Comparison of ENCODE assay signal across 21 cellular contexts in genomic region chr3:33474895-33475294, GRCh38. TPM values are rescaled to one million over a fixed set of nuclear protein-coding genes. Genes with fewer than 3 reads are reported as not detected.
DNase-seq lines count a peak whose midpoint lies in the region; ATAC-seq, FAIRE-seq and TF ChIP-seq lines count a peak whose summit lies in the region.
"Had no signal": no experiment of that assay in that cellular context is flagged by ENCODE, and none has a peak within 500 bp of the region (broad histone marks: within the 10 kb centered on the region; RNA-seq: fewer than 3 reads in every experiment).

No MANE protein-coding gene starts in this region.

- H4K20me1 ChIP-seq in mammary epithelial cell (ENCODE audit: insufficient read depth, low read length), result no peaks in the 10 kb centered on the region
- H4K20me1 ChIP-seq in K562 (replicated peaks; ENCODE audit: control insufficient read depth, insufficient read depth, low read length), result no peaks in the 10 kb centered on the region
- H4K20me1 ChIP-seq: BLaER1 treated with 17β-estradiol and CSF1 and Interleukin-3, amounts not matched to agents 10 nM and 100 nM had no signal

- H3K4me1 ChIP-seq in mammary epithelial cell (ENCODE audit: insufficient read depth, low read length) (no peaks in the 10 kb centered on the region), K562 (replicated peaks in 1 of 2; ENCODE audit: control insufficient read depth in 2 of 2, insufficient read depth in 2 of 2, low read length in 2 of 2) (peaks cover 0 to 4% of the 10 kb centered on the region in 2 experiments; a peak in 1 of 5 replicates)
- H3K4me1 ChIP-seq: A549; BLaER1 treated with 17β-estradiol and CSF1 and Interleukin-3, amounts not matched to agents 10 nM and 100 nM; Caco-2 had no signal

- no peak overlapping the region for H3K27ac ChIP-seq in mammary epithelial cell (ENCODE audit: insufficient read depth, low read depth, low read length)
- no peak overlapping the region for H3K27ac ChIP-seq in K562 (ENCODE audit: extremely low read depth, low read depth, low read length)
- H3K27ac ChIP-seq: 22Rv1; A549; BLaER1 treated with 17β-estradiol and CSF1 and Interleukin-3, amounts not matched to agents 10 nM and 100 nM; C4-2B had no signal

- H3K79me2 ChIP-seq in mammary epithelial cell (ENCODE audit: insufficient read depth, low read length) (no peaks in the 10 kb centered on the region), K562 (ENCODE audit: control insufficient read depth, insufficient read depth, low read length) (no peaks in the 10 kb centered on the region)

- H3K27me3 Mint-ChIP-seq in MCF 10A (ENCODE audit: insufficient read depth, unreplicated experiment), result no peaks in the 10 kb centered on the region
- H3K27me3 Mint-ChIP-seq: B cell; CD4-positive, alpha-beta T cell had no signal

- no peaks in the 10 kb centered on the region for H3K4me1 Mint-ChIP-seq in MCF 10A (ENCODE audit: insufficient read depth, unreplicated experiment)
- H3K4me1 Mint-ChIP-seq: B cell had no signal

- BruUV-seq in MCF 10A (replicated peaks; lab: Mats Ljungman, UMichigan) (no TSS peak), mammary epithelial cell (replicated peaks; lab: Mats Ljungman, UMichigan) (no TSS peak), K562 (replicated peaks; lab: Mats Ljungman, UMichigan) (no TSS peak)

- FAIRE-seq in K562 (lab: Jason Lieb, UNC), result no peak
- FAIRE-seq: A549, GM12891, GM19239 had no signal

- H3K4me2 ChIP-seq in mammary epithelial cell (ENCODE audit: insufficient read depth, low read depth, low read length) (no peak overlapping the region), K562 (ENCODE audit: insufficient read depth, low read length) (no peak overlapping the region)
- H3K4me2 ChIP-seq: A549; BLaER1 treated with 17β-estradiol and CSF1 and Interleukin-3, amounts not matched to agents 10 nM and 100 nM had no signal

- in situ Hi-C loops in mammary epithelial cell (cut with MboI; ENCODE audit: low sequenced_read_pairs in 2 of 2) (no loop called here), K562 (cut with MboI) (no loop called here)

- H3K36me3 ChIP-seq in mammary epithelial cell (ENCODE audit: insufficient read depth, low read length), result no peaks in the 10 kb centered on the region
- no peaks in the 10 kb centered on the region for H3K36me3 ChIP-seq in K562 (ENCODE audit: control insufficient read depth, insufficient read depth, low read length)

- WGBS in mammary epithelial cell (ENCODE audit: low coverage, missing lambda C conversion rate), result 77% methylated on average over 2 of the region's 2 CpGs
- 13% methylated on average over 2 of the region's 2 CpGs for WGBS in K562 (ENCODE audit: insufficient coverage, low coverage, missing lambda C conversion rate)

- H3K9ac ChIP-seq in mammary epithelial cell (ENCODE audit: insufficient read depth, low read length) (no peak overlapping the region), K562 (ENCODE audit: insufficient read depth in 1 of 2, low read depth in 2 of 2, low read length in 2 of 2) (no peak overlapping the region)
- H3K9ac ChIP-seq: BLaER1 treated with 17β-estradiol and CSF1 and Interleukin-3, amounts not matched to agents 10 nM and 100 nM had no signal

- no peak for TF ChIP-seq RAD21 in K562 (CRISPR knock-in tag; conservative IDR thresholded peaks at IDR 0.05 in 1 of 2, IDR thresholded peaks at IDR 0.05 in 1 of 2)

- DNase-seq in MCF 10A (ENCODE audit: unreplicated experiment), result peak; percentile 25
- no peak for DNase-seq in mammary epithelial cell
- no peak for DNase-seq in K562 (ENCODE audit: extremely low read depth in 1 of 4, low spot score in 3 of 4)
- DNase-seq in epithelial cell of esophagus (ENCODE audit: low read depth), result peak; percentile 5
- DNase-seq in SW 1271 (lab: John Stamatoyannopoulos, UW), result no peak
- DNase-seq: AML-193; Caco-2; Calu3; CD4-positive, alpha-beta T cell; CD8-positive, alpha-beta T cell; DMS79 treated with DMSO at 0.1 percent for 48 hours; GF-D8 had no signal

- no peaks in the 10 kb centered on the region for H3K27me3 ChIP-seq in mammary epithelial cell (ENCODE audit: insufficient read depth, low read length)
- no peaks in the 10 kb centered on the region for H3K27me3 ChIP-seq in K562 (ENCODE audit: control insufficient read depth in 2 of 2, insufficient read depth in 2 of 2, low read length in 2 of 2)
- H3K27me3 ChIP-seq: BLaER1 treated with 17β-estradiol and CSF1 and Interleukin-3, amounts not matched to agents 10 nM and 100 nM had no signal

- no peaks in the 10 kb centered on the region for H3K9me3 Mint-ChIP-seq in MCF 10A (ENCODE audit: unreplicated experiment)
- H3K9me3 Mint-ChIP-seq: CD4-positive, alpha-beta T cell; CD8-positive, alpha-beta T cell had no signal

- H3K9me1 ChIP-seq in K562 (ENCODE audit: control insufficient read depth, insufficient read depth, low read length), result no peaks in the 10 kb centered on the region

- ATAC-seq in K562 (no peak), GM18873 (IDR thresholded peaks at IDR 0.05; ENCODE audit: low FRiP score, unreplicated experiment) (no peak), GM18909 (IDR thresholded peaks at IDR 0.05; ENCODE audit: poor library complexity, unreplicated experiment) (no peak)
- ATAC-seq: A549; CD8-positive, alpha-beta T cell had no signal

- no peak for TF ChIP-seq CTCF in MCF 10A (IDR thresholded peaks at IDR 0.05; ENCODE audit: unreplicated experiment)
- TF ChIP-seq CTCF in mammary epithelial cell (conservative IDR thresholded peaks at IDR 0.05 in 1 of 2, IDR thresholded peaks at IDR 0.05 in 1 of 2; ENCODE audit: extremely low read depth in 1 of 2, insufficient read depth in 1 of 2, low read depth in 1 of 2, low read length in 2 of 2), result no peak
- no peak for TF ChIP-seq CTCF in K562 (IDR thresholded peaks at IDR 0.05 in 2 of 3, conservative IDR thresholded peaks at IDR 0.05 in 1 of 3; ENCODE audit: insufficient read depth in 2 of 3, low read depth in 1 of 3, low read length in 3 of 3)
- TF ChIP-seq CTCF in epithelial cell of esophagus (IDR thresholded peaks at IDR 0.05; ENCODE audit: insufficient read depth, low read depth, low read length, missing control alignments), result no peak

- H3K27ac Mint-ChIP-seq in MCF 10A (ENCODE audit: low read depth, unreplicated experiment), result no peak overlapping the region
- H3K27ac Mint-ChIP-seq: B cell; CD4-positive, alpha-beta T cell; CD8-positive, alpha-beta T cell had no signal

- intact Hi-C loops in MCF 10A (cut with micrococcal nuclease) (no loop called here), mammary epithelial cell (cut with micrococcal nuclease) (no loop called here), K562 (cut with micrococcal nuclease) (no loop called here)

- no peak overlapping the region for H3K4me3 Mint-ChIP-seq in MCF 10A (ENCODE audit: unreplicated experiment)
- H3K4me3 Mint-ChIP-seq: B cell; CD4-positive, alpha-beta T cell; CD8-positive, alpha-beta T cell had no signal

- no peak overlapping the region for H3K4me3 ChIP-seq in mammary epithelial cell (replicated peaks in 1 of 3; ENCODE audit: insufficient read depth in 1 of 3, low read depth in 2 of 3, low read length in 3 of 3)
- H3K4me3 ChIP-seq in K562, result no peak overlapping the region
- H3K4me3 ChIP-seq in epithelial cell of esophagus (ENCODE audit: low read length), result no peak overlapping the region
- H3K4me3 ChIP-seq: A549; BLaER1 treated with 17β-estradiol and CSF1 and Interleukin-3, amounts not matched to agents 10 nM and 100 nM had no signal

- H2AFZ ChIP-seq in mammary epithelial cell (ENCODE audit: low read depth, low read length) (no peak overlapping the region), K562 (ENCODE audit: low read depth, low read length) (no peak overlapping the region)

- CTCF ChIA-PET in MCF 10A (lab: Yijun Ruan, JAX), result no interaction called here
- CTCF ChIA-PET in mammary epithelial cell (lab: Charles Lee; ENCODE audit: low non-redundant PET), result no interaction called here
- CTCF ChIA-PET in K562 (lab: Yijun Ruan, JAX; ENCODE audit: low intra/inter-chr PET ratio), result no interaction called here

- no peak for TF ChIP-seq POLR2A in K562 (conservative IDR thresholded peaks at IDR 0.05)

- POLR2A ChIA-PET in MCF 10A (lab: Yijun Ruan, JAX) (interaction anchor here (0.6 to 1.3 kb wide), 6 partner anchors 22 to 386 kb away, joined by 3 to 4 read pairs (median 4); no protein-coding TSS in a partner anchor), K562 (lab: Yijun Ruan, JAX) (no interaction called here)

- dilution Hi-C loops in mammary epithelial cell (cut with HindIII; ENCODE audit: low sequenced_read_pairs), result no loop called here

- H3K9me3 ChIP-seq in mammary epithelial cell (replicated peaks; ENCODE audit: insufficient read depth, low read length) (no peaks in the 10 kb centered on the region), K562 (replicated peaks; ENCODE audit: control insufficient read depth, insufficient read depth, low read depth, low read length) (no peaks in the 10 kb centered on the region)
- H3K9me3 ChIP-seq: Caco-2 had no signal

- no peak for TF ChIP-seq EP300 in K562 (IDR thresholded peaks at IDR 0.05; ENCODE audit: low read length)

- no peaks in the 10 kb centered on the region for H3K36me3 Mint-ChIP-seq in MCF 10A (ENCODE audit: insufficient read depth, unreplicated experiment)
- H3K36me3 Mint-ChIP-seq: CD8-positive, alpha-beta T cell had no signal

TF ChIP-seq in K562, 482 proteins besides CTCF, POLR2A, EP300 and RAD21:
- peak; percentile 65 for TF ChIP-seq ZFP36 (IDR thresholded peaks at IDR 0.05; ENCODE audit: low read depth, low read length, partially characterized antibody)
- TF ChIP-seq CEBPB (tag; IDR thresholded peaks at IDR 0.05), result peak; percentile 63
- no peak for TF ChIP-seq ZSCAN29 (IDR thresholded peaks at IDR 0.05)

RNA-seq across cellular contexts. Expression of gene UBP1, which starts 34.7 kb away (rescaled TPM):
- 55.6 and 72.6 TPM in 2 replicates for total RNA-seq in MCF 10A (2022)
- total RNA-seq in mammary epithelial cell, result 10 to 100 TPM; 44.8 to 63.7 TPM
- 63.3 TPM for polyA plus RNA-seq in mammary epithelial cell
- 142 TPM for polyA minus RNA-seq in mammary epithelial cell
- 238 and 355 TPM in 2 replicates for total RNA-seq in K562 (2011; cell fraction: chromatin; rRNA removed; ENCODE audit: low replicate concordance)
- 95.6 and 112 TPM in 2 replicates for total RNA-seq in K562 (2011; cell fraction: nucleolus; rRNA removed)
- total RNA-seq in K562 (2011; cell fraction: nucleoplasm; rRNA removed), result 131 and 137 TPM in 2 replicates
- 46.6 and 56.7 TPM in 2 replicates for total RNA-seq in K562 (2014; rRNA removed)
- total RNA-seq in K562 (2014; rRNA removed; fragmentation: Illumina TruSeq; extraction: Trizol), result 64.0 and 66.0 TPM in 2 replicates
- 78.5 and 85.2 TPM in 2 replicates for total RNA-seq in K562 (2015; rRNA removed; fragmentation: Illumina TruSeq; extraction: Trizol)
- 79.6 and 81.0 TPM in 2 replicates for total RNA-seq in K562 (2021)
- 111 and 139 TPM in 2 replicates for polyA plus RNA-seq in K562 (2011; rRNA removed)
- polyA plus RNA-seq in K562 (2011; cell fraction: cytosol; rRNA removed), result 33.3 and 46.7 TPM in 2 replicates
- 222 and 235 TPM in 2 replicates for polyA plus RNA-seq in K562 (2011; cell fraction: nucleus; rRNA removed)
- polyA plus RNA-seq in K562 (2012), result 42.8 and 72.4 TPM in 2 replicates
- polyA plus RNA-seq in K562 (2014; fragmentation: Illumina TruSeq; extraction: Trizol), result 117 and 143 TPM in 2 replicates
- polyA plus RNA-seq in K562 (2014; fragmentation: Nextera tagmentation; extraction: Ambion mirVana), result 10 to 100 TPM; 13.6 to 17.4 TPM
- polyA plus RNA-seq in K562 (2014; rRNA removed), result 87.5 and 109 TPM in 2 replicates
- 143 and 157 TPM in 2 replicates for polyA minus RNA-seq in K562 (2011; rRNA and poly(A)+ RNA removed)
- polyA minus RNA-seq in K562 (2011; cell fraction: cytosol; rRNA and poly(A)+ RNA removed), result 43.0 and 60.2 TPM in 2 replicates
- 75.7 and 104 TPM in 2 replicates for polyA minus RNA-seq in K562 (2011; cell fraction: nucleus; rRNA and poly(A)+ RNA removed)

Comparison
In these comparisons a context has a peak if more than half of its experiments do, and no peak if none do; other contexts are left out.
1. DNase-seq: peak in MCF 10A (single experiment) and epithelial cell of esophagus (single experiment); none in mammary epithelial cell (single experiment), K562 (0 of 4) and SW 1271 (0 of 2).